ENCODE assay signal across 12 cellular contexts in the genomic region with DNA sequence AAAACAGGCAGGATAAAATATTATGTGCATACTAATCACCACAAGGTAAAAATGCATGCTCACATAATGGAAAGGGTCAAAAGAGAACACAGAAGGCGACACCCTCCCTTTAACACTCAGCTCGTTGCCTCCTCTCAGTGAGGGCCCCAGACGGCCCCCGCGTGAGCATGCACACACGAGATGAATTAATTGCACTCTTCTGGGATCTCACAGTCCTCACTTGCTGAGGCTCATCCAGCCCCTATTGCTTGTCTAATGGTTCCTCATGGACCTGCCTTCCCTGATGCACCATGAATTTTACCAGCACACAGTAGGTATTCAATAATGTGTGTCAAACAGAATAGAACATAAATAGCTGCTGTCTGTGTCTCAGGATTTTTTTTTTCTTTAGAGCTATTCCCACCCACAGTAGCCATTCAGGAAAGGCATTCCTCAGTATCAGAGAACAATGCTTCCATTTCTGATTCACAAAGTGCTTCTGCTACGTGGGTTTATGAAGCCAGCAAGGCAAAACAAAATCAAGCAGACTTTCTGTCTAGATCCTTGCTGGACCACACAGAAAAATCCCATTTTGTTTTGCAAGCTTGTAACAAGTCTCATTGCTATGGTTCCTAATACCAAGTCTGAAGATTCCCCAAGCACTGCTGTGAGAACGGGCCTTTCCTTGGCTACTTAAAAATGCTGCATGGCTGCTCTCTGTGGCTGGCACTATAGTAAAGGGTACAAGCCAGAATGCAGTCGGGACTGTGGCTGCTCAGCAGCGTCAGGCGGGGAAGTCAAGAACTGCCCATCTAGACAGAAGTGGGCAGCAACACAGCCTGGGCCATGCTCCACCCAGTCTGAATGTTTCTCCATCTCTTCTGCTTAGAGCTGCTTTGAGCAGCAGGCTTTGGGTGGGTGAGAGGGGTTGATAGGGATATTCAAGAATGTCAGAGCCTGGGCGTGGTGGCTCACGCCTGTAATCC. TPM values are rescaled to one million over a fixed set of nuclear protein-coding genes. Genes with fewer than 3 reads are reported as not detected.
DNase-seq lines count a peak whose midpoint lies in the region; ATAC-seq and TF ChIP-seq lines count a peak whose summit lies in the region.
"Had no signal": no experiment of that assay in that cellular context is flagged by ENCODE, and none has a peak within 500 bp of the region (broad histone marks: within the 10 kb centered on the region; RNA-seq: fewer than 3 reads in every experiment).

No MANE protein-coding gene starts in this region.

- no peak overlapping the region for H2AFZ ChIP-seq in neuron (ENCODE audit: low read depth, low read length)

- H3K9me3 ChIP-seq in breast epithelium (no peaks in the 10 kb centered on the region), left ventricle myocardium inferior (replicated peaks) (no peaks in the 10 kb centered on the region), neuron (ENCODE audit: low read length) (no peaks in the 10 kb centered on the region)

- no peaks in the 10 kb centered on the region for H3K27me3 Mint-ChIP-seq in MCF 10A (ENCODE audit: insufficient read depth, unreplicated experiment)

- H3K27me3 ChIP-seq in breast epithelium (no peaks in the 10 kb centered on the region), left ventricle myocardium inferior (ENCODE audit: low read depth) (no peaks in the 10 kb centered on the region), neuron (ENCODE audit: insufficient read depth, low read length) (no peaks in the 10 kb centered on the region)

- H3K4me3 ChIP-seq in breast epithelium (no peak overlapping the region), left ventricle myocardium inferior (no peak overlapping the region), neuron (ENCODE audit: low read length) (peak overlapping the region; percentile 0)

- TF ChIP-seq CTCF in breast epithelium (IDR thresholded peaks at IDR 0.05) (no peak), MCF 10A (IDR thresholded peaks at IDR 0.05; ENCODE audit: unreplicated experiment) (no peak), left ventricle myocardium inferior (IDR thresholded peaks at IDR 0.05; ENCODE audit: borderline replicate concordance) (no peak), omental fat pad (IDR thresholded peaks at IDR 0.05) (no peak)

- CTCF ChIA-PET in MCF 10A (lab: Yijun Ruan, JAX), result interaction anchor here (0.9 to 1.6 kb wide), 4 partner anchors 8 to 37 kb away, joined by 3 to 6 read pairs (median 4); no protein-coding TSS in a partner anchor

- BruUV-seq in MCF 10A (replicated peaks; lab: Mats Ljungman, UMichigan), result no TSS peak

- H3K4me1 ChIP-seq in breast epithelium, result peaks cover 0 to 4% of the 10 kb centered on the region in 2 donors
- peaks cover 86% of the 10 kb centered on the region for H3K4me1 ChIP-seq in left ventricle myocardium inferior
- H3K4me1 ChIP-seq in neuron (ENCODE audit: insufficient read depth, low read length), result peaks cover 36% of the 10 kb centered on the region

- POLR2A ChIA-PET in MCF 10A (lab: Yijun Ruan, JAX), result interaction anchor here (1.0 kb wide), 1 partner anchor 30 kb away, joined by 3 read pairs; no protein-coding TSS in a partner anchor

- TF ChIP-seq POLR2A in breast epithelium (IDR thresholded peaks at IDR 0.05), result no peak

- no peak overlapping the region for H3K4me3 Mint-ChIP-seq in MCF 10A (ENCODE audit: unreplicated experiment)

- intact Hi-C loops in breast epithelium (cut with DNase I; ENCODE audit: low total_unique reads), result no loop called here
- intact Hi-C loops in MCF 10A (cut with micrococcal nuclease), result no loop called here
- intact Hi-C loops in left ventricle myocardium inferior (cut with micrococcal nuclease), result no loop called here

- H3K36me3 Mint-ChIP-seq in MCF 10A (ENCODE audit: insufficient read depth, unreplicated experiment), result peaks cover 5% of the 10 kb centered on the region
- H3K36me3 Mint-ChIP-seq: activated naive CD4-positive, alpha-beta T cell treated with anti-CD3 and anti-CD28 coated beads, Interleukin-2, amount 50 U/mL, for 72 hours had no signal

- peaks cover 5% of the 10 kb centered on the region for H3K4me1 Mint-ChIP-seq in MCF 10A (ENCODE audit: insufficient read depth, unreplicated experiment)

- no peak for ATAC-seq in HG03095 (IDR thresholded peaks at IDR 0.05; ENCODE audit: unreplicated experiment)
- no peak for ATAC-seq in omental fat pad (ENCODE audit: low FRiP score)
- ATAC-seq in GM21576 (IDR thresholded peaks at IDR 0.05; ENCODE audit: unreplicated experiment), result no peak
- ATAC-seq: activated naive CD4-positive, alpha-beta T cell treated with anti-CD3 and anti-CD28 coated beads, Interleukin-2, amount 50 U/mL, for 72 hours had no signal

- no peaks in the 10 kb centered on the region for H3K9me3 Mint-ChIP-seq in MCF 10A (ENCODE audit: unreplicated experiment)
- H3K9me3 Mint-ChIP-seq: activated naive CD4-positive, alpha-beta T cell treated with anti-CD3 and anti-CD28 coated beads, Interleukin-2, amount 50 U/mL, for 72 hours had no signal

- no peaks in the 10 kb centered on the region for H3K36me3 ChIP-seq in breast epithelium
- no peaks in the 10 kb centered on the region for H3K36me3 ChIP-seq in left ventricle myocardium inferior
- H3K36me3 ChIP-seq in neuron (ENCODE audit: insufficient read depth, low read length), result no peaks in the 10 kb centered on the region

- H3K27ac ChIP-seq in breast epithelium (peak overlapping the region; percentile 23 to 57), left ventricle myocardium inferior (replicated peaks) (peak overlapping the region; percentile 86)

- DNase-seq in breast epithelium (ENCODE audit: low spot score in 2 of 2) (no peak), MCF 10A (ENCODE audit: unreplicated experiment) (no peak), left ventricle myocardium inferior (no peak), omental fat pad (ENCODE audit: low spot score) (no peak), NCI-H2171 (lab: John Stamatoyannopoulos, UW) (no peak)
- DNase-seq: DND-41, NCI-H1417 had no signal

- no peak overlapping the region for H3K27ac Mint-ChIP-seq in MCF 10A (ENCODE audit: low read depth, unreplicated experiment)
- H3K27ac Mint-ChIP-seq: activated naive CD4-positive, alpha-beta T cell treated with anti-CD3 and anti-CD28 coated beads, Interleukin-2, amount 50 U/mL, for 72 hours had no signal

RNA-seq across cellular contexts. Expression of a gene that starts 43.5 kb away (rescaled TPM):
- 10 to 100 TPM; 32.3 to 39.1 (median 36.4) TPM for total RNA-seq in breast epithelium
- 34.2 and 44.3 TPM in 2 replicates for total RNA-seq in MCF 10A (2022)
- total RNA-seq in left ventricle myocardium inferior, result 284 TPM
- total RNA-seq in omental fat pad, result 10 to 100 TPM; 25.9 to 30.3 (median 27.6) TPM

RNA-seq across cellular contexts. Expression of a gene that starts 44.0 kb away (rescaled TPM):
- total RNA-seq in breast epithelium (10 to 100 TPM in 2 of 3 donors, under 1 TPM in 1; 0.96 to 18.0 (median 10.5) TPM), MCF 10A (2022) (2.3 and 3.1 TPM in 2 replicates), left ventricle myocardium inferior (1.7 TPM), omental fat pad (1 to 10 TPM in 3 of 4 donors, under 1 TPM in 1; 0.60 to 4.6 (median 1.9) TPM)
- total RNA-seq: T-helper 2 cell treated with Interferon-gamma antibody and Interleukin-4, amounts not matched to agents 100 ng/mL and 5 ng/mL, for 36 hours had no signal
